25 cellular contexts compared by ENCODE assay signal in genomic region chr7:111509298-111509697, GRCh38. TPM values are rescaled to one million over a fixed set of nuclear protein-coding genes. Genes with fewer than 3 reads are reported as not detected.
DNase-seq lines count a peak whose midpoint lies in the region; ATAC-seq, FAIRE-seq and TF ChIP-seq lines count a peak whose summit lies in the region.
"Had no signal": no experiment of that assay in that cellular context is flagged by ENCODE, and none has a peak within 500 bp of the region (broad histone marks: within the 10 kb centered on the region; RNA-seq: fewer than 3 reads in every experiment).

No MANE protein-coding gene starts in this region.

- H3K9ac ChIP-seq in SK-N-SH = no peak overlapping the region
- H3K9ac ChIP-seq: BLaER1 treated with 17β-estradiol and CSF1 and Interleukin-3, amounts not matched to agents 10 nM and 100 nM; GM23248 had no signal

- peaks cover 0 to 10% (median 0%) of the 10 kb centered on the region in 5 donors for H3K9me3 Mint-ChIP-seq in CD8-positive, alpha-beta memory T cell
- peaks cover 9% of the 10 kb centered on the region for H3K9me3 Mint-ChIP-seq in activated naive CD8-positive, alpha-beta T cell treated with anti-CD3 and anti-CD28 coated beads, Interleukin-2, amount 50 U/mL, for 24 hours
- H3K9me3 Mint-ChIP-seq: CD4-positive, alpha-beta T cell had no signal

- H3K9me3 ChIP-seq in A549 = peaks cover 14% of the 10 kb centered on the region
- no peaks in the 10 kb centered on the region for H3K9me3 ChIP-seq in SK-N-SH
- H3K9me3 ChIP-seq in CD8-positive, alpha-beta memory T cell (ENCODE audit: low read length) = no peaks in the 10 kb centered on the region
- H3K9me3 ChIP-seq: BE2C had no signal

- no peak overlapping the region for H3K4me3 Mint-ChIP-seq in CD8-positive, alpha-beta memory T cell
- no peak overlapping the region for H3K4me3 Mint-ChIP-seq in activated naive CD8-positive, alpha-beta T cell treated with anti-CD3 and anti-CD28 coated beads, Interleukin-2, amount 50 U/mL, for 24 hours
- H3K4me3 Mint-ChIP-seq: CD14-positive monocyte; CD4-positive, alpha-beta T cell had no signal

- no peak for ATAC-seq in A549
- peak; percentile 39 for ATAC-seq in foreskin keratinocyte
- ATAC-seq in activated naive CD8-positive, alpha-beta T cell treated with anti-CD3 and anti-CD28 coated beads, Interleukin-2, amount 50 U/mL, for 24 hours = no peak

- H3K4me2 ChIP-seq in A549 (peak overlapping the region; percentile 13), SK-N-SH (no peak overlapping the region)
- H3K4me2 ChIP-seq: BLaER1 treated with 17β-estradiol and CSF1 and Interleukin-3, amounts not matched to agents 10 nM and 100 nM had no signal

- H2AFZ ChIP-seq in SK-N-SH (ENCODE audit: low read depth) = no peak overlapping the region
- H2AFZ ChIP-seq: GM23248 had no signal

- H3K36me3 Mint-ChIP-seq in CD8-positive, alpha-beta memory T cell = peaks cover 7 to 31% (median 12%) of the 10 kb centered on the region in 3 donors
- H3K36me3 Mint-ChIP-seq in activated naive CD8-positive, alpha-beta T cell treated with anti-CD3 and anti-CD28 coated beads, Interleukin-2, amount 50 U/mL, for 24 hours (ENCODE audit: low read depth) = peaks cover 25% of the 10 kb centered on the region
- H3K36me3 Mint-ChIP-seq: CD14-positive monocyte had no signal

- POLR2A ChIA-PET in A549 (lab: Yijun Ruan, JAX) (interaction anchor here (1.2 kb wide), 1 partner anchor 10 kb away, joined by 4 read pairs; no protein-coding TSS in a partner anchor), SK-N-SH (lab: Yijun Ruan, JAX) (no interaction called here)
- POLR2A ChIA-PET in CD8-positive, alpha-beta memory T cell (lab: Charles Lee) = no interaction called here

- H3K79me2 ChIP-seq in SK-N-SH (ENCODE audit: insufficient read depth) = no peaks in the 10 kb centered on the region

- no peak overlapping the region for H3K4me3 ChIP-seq in A549
- H3K4me3 ChIP-seq in SK-N-SH (ENCODE audit: low read depth in 2 of 2, low read length in 1 of 2) = no peak overlapping the region
- no peak overlapping the region for H3K4me3 ChIP-seq in CD8-positive, alpha-beta memory T cell (ENCODE audit: low read length)
- H3K4me3 ChIP-seq: BLaER1 treated with 17β-estradiol and CSF1 and Interleukin-3, amounts not matched to agents 10 nM and 100 nM; GM23248 had no signal

- H3K27me3 ChIP-seq in SK-N-SH (ENCODE audit: insufficient read depth) (no peaks in the 10 kb centered on the region), foreskin keratinocyte (no peaks in the 10 kb centered on the region)
- no peaks in the 10 kb centered on the region for H3K27me3 ChIP-seq in CD8-positive, alpha-beta memory T cell (ENCODE audit: insufficient read depth, low read length, poor library complexity, severe bottlenecking)
- H3K27me3 ChIP-seq: BE2C; BLaER1 treated with 17β-estradiol and CSF1 and Interleukin-3, amounts not matched to agents 10 nM and 100 nM had no signal

- no peaks in the 10 kb centered on the region for H3F3A ChIP-seq in SK-N-SH (replicated peaks; ENCODE audit: insufficient read depth)

- no peak for TF ChIP-seq CTCF in A549 (IDR thresholded peaks at IDR 0.05)
- no peak for TF ChIP-seq CTCF in SK-N-SH (IDR thresholded peaks at IDR 0.05)
- TF ChIP-seq CTCF in foreskin keratinocyte (conservative IDR thresholded peaks at IDR 0.05) = no peak

- peaks cover 0 to 14% (median 9%) of the 10 kb centered on the region in 3 donors for H3K4me1 Mint-ChIP-seq in CD8-positive, alpha-beta memory T cell
- H3K4me1 Mint-ChIP-seq in activated naive CD8-positive, alpha-beta T cell treated with anti-CD3 and anti-CD28 coated beads, Interleukin-2, amount 50 U/mL, for 24 hours = peaks cover 10% of the 10 kb centered on the region
- H3K4me1 Mint-ChIP-seq: CD14-positive monocyte had no signal

- H3K27ac ChIP-seq in A549 (peak overlapping the region; percentile 50 to 76; a peak in 5 of 6 replicates), SK-N-SH (ENCODE audit: low read depth in 2 of 2, low read length in 1 of 2) (no peak overlapping the region), foreskin keratinocyte (peak overlapping the region; percentile 12)
- H3K27ac ChIP-seq in CD8-positive, alpha-beta memory T cell (ENCODE audit: low read depth, low read length) = no peak overlapping the region
- H3K27ac ChIP-seq: 22Rv1; BLaER1 treated with 17β-estradiol and CSF1 and Interleukin-3, amounts not matched to agents 10 nM and 100 nM; GM23248 had no signal

- no peaks in the 10 kb centered on the region for H4K20me1 ChIP-seq in SK-N-SH (ENCODE audit: insufficient read depth)
- H4K20me1 ChIP-seq: BLaER1 treated with 17β-estradiol and CSF1 and Interleukin-3, amounts not matched to agents 10 nM and 100 nM had no signal

- H3K4me1 ChIP-seq in A549 (peaks cover 26% of the 10 kb centered on the region), SK-N-SH (ENCODE audit: control insufficient read depth in 1 of 2, insufficient read depth in 2 of 2, low read depth in 1 of 2, low read length in 1 of 2) (0 out of 4 replicates have a peak, but pooled peaks cover 0 to 4% of the 10 kb centered on the region in 2 experiments), foreskin keratinocyte (peaks cover 10% of the 10 kb centered on the region)
- no peaks in the 10 kb centered on the region for H3K4me1 ChIP-seq in CD8-positive, alpha-beta memory T cell (ENCODE audit: insufficient read depth, low read length)
- H3K4me1 ChIP-seq: BLaER1 treated with 17β-estradiol and CSF1 and Interleukin-3, amounts not matched to agents 10 nM and 100 nM had no signal

- FAIRE-seq in A549 (lab: Jason Lieb, UNC) = no peak
- FAIRE-seq: GM12892, GM19239, H1 had no signal

- DNase-seq in A549 (ENCODE audit: low read depth in 1 of 2, low spot score in 1 of 2) = no peak
- peak; percentile 46 for DNase-seq in NCI-H69 (lab: John Stamatoyannopoulos, UW)
- no peak for DNase-seq in SK-N-SH
- DNase-seq in foreskin keratinocyte = peak in 1 of 2 donors; percentile 1
- no peak for DNase-seq in DMS114 treated with DMSO at 0.1 percent for 48 hours (lab: John Stamatoyannopoulos, UW; ENCODE audit: unreplicated experiment)
- DNase-seq in CD8-positive, alpha-beta memory T cell = no peak
- no peak for DNase-seq in activated naive CD8-positive, alpha-beta T cell treated with anti-CD3 and anti-CD28 coated beads, Interleukin-2, amount 50 U/mL, for 24 hours
- DNase-seq in NCI-H2107 treated with DMSO at 0.1 percent for 48 hours (lab: John Stamatoyannopoulos, UW; ENCODE audit: unreplicated experiment) = no peak
- DNase-seq: ACHN; AML-193; BE2C; CD4-positive, alpha-beta T cell; COR-L47; DMS79; EL; GF-D8; GM23248; H7; HCEC 1CT had no signal

- H3K9me2 ChIP-seq in SK-N-SH = no peaks in the 10 kb centered on the region

- CTCF ChIA-PET in A549 (lab: Yijun Ruan, JAX) = interaction anchor here (1.1 to 1.4 kb wide), 3 partner anchors 8 to 221 kb away, joined by 3 to 4 read pairs (median 3); no protein-coding TSS in a partner anchor
- CTCF ChIA-PET in SK-N-SH (lab: Yijun Ruan, JAX) = interaction anchor here (1.1 to 2.0 kb wide), 4 partner anchors 10 to 222 kb away, joined by 3 to 9 read pairs (median 4); no protein-coding TSS in a partner anchor
- CTCF ChIA-PET in CD8-positive, alpha-beta memory T cell (lab: Charles Lee) = no interaction called here

- H3K27ac Mint-ChIP-seq in CD8-positive, alpha-beta memory T cell = no peak overlapping the region
- H3K27ac Mint-ChIP-seq in activated naive CD8-positive, alpha-beta T cell treated with anti-CD3 and anti-CD28 coated beads, Interleukin-2, amount 50 U/mL, for 24 hours = no peak overlapping the region
- H3K27ac Mint-ChIP-seq: CD14-positive monocyte; CD4-positive, alpha-beta T cell had no signal

- WGBS in A549 (ENCODE audit: missing lambda C conversion rate) = 72% methylated on average over 1 of the region's 1 CpG
- WGBS in SK-N-SH (ENCODE audit: low lambda C conversion rate) = 88% methylated on average over 1 of the region's 1 CpG

- TF ChIP-seq RAD21 in A549 (conservative IDR thresholded peaks at IDR 0.05 in 1 of 2, IDR thresholded peaks at IDR 0.05 in 1 of 2) = no peak
- no peak for TF ChIP-seq RAD21 in SK-N-SH (IDR thresholded peaks at IDR 0.05; ENCODE audit: low read length)

- TF ChIP-seq POLR2A in A549 (IDR thresholded peaks at IDR 0.05; ENCODE audit: low read length) = no peak

- no peaks in the 10 kb centered on the region for H3K27me3 Mint-ChIP-seq in CD8-positive, alpha-beta memory T cell
- H3K27me3 Mint-ChIP-seq in activated naive CD8-positive, alpha-beta T cell treated with anti-CD3 and anti-CD28 coated beads, Interleukin-2, amount 50 U/mL, for 24 hours = no peaks in the 10 kb centered on the region
- H3K27me3 Mint-ChIP-seq: CD4-positive, alpha-beta T cell had no signal

- H3K36me3 ChIP-seq in SK-N-SH (replicated peaks in 1 of 2; ENCODE audit: control insufficient read depth in 1 of 2, insufficient read depth in 2 of 2, low read length in 1 of 2) = no peaks in the 10 kb centered on the region
- H3K36me3 ChIP-seq in CD8-positive, alpha-beta memory T cell (ENCODE audit: insufficient read depth, low read length) = no peaks in the 10 kb centered on the region
- H3K36me3 ChIP-seq: BE2C; BLaER1 treated with 17β-estradiol and CSF1 and Interleukin-3, amounts not matched to agents 10 nM and 100 nM had no signal

- TF ChIP-seq EP300 in A549 (IDR thresholded peaks at IDR 0.05) (no peak), SK-N-SH (IDR thresholded peaks at IDR 0.05; ENCODE audit: borderline replicate concordance in 1 of 2, low read depth in 1 of 2, low read length in 1 of 2) (no peak)

TF ChIP-seq in A549, 52 proteins besides CTCF, POLR2A, EP300 and RAD21 (continues in another document):
- no peak for TF ChIP-seq JUNB (IDR thresholded peaks at IDR 0.05)

TF ChIP-seq in SK-N-SH, 30 proteins besides CTCF, POLR2A, EP300 and RAD21 (continues in another document):
- no peak for TF ChIP-seq ELF1 (IDR thresholded peaks at IDR 0.05)
- TF ChIP-seq EZH2phosphoT487 (IDR thresholded peaks at IDR 0.05; ENCODE audit: borderline replicate concordance, low read depth) = no peak
- TF ChIP-seq MEF2A (IDR thresholded peaks at IDR 0.05; ENCODE audit: borderline replicate concordance, low read depth) = no peak
- no peak for TF ChIP-seq MXI1 (IDR thresholded peaks at IDR 0.05; ENCODE audit: low read depth, low read length)

RNA-seq across cellular contexts. Expression of gene IMMP2L, which starts 53.0 kb away (rescaled TPM):
- 18.8 and 23.8 TPM in 2 replicates for polyA plus RNA-seq in A549 (2011; rRNA removed)
- polyA plus RNA-seq in A549 (2012; cell fraction: cytosol; rRNA removed) = 6.8 and 13.5 TPM in 2 replicates
- 2.5 and 4.4 TPM in 2 replicates for polyA plus RNA-seq in A549 (2012; cell fraction: nucleus; rRNA removed)
- 10.6 to 16.8 TPM (median 16.1 TPM) in 3 replicates for polyA plus RNA-seq in A549 (2017; fragmentation: RNase III; extraction: RNeasy Plus Mini Kit Qiagen cat#74134 plus additional on column Dnase treatment)
- 15.4 and 25.0 TPM in 2 replicates for polyA minus RNA-seq in A549 (2011; rRNA and poly(A)+ RNA removed)
- polyA plus RNA-seq in SK-N-SH (2012; rRNA removed) = 10.7 and 13.8 TPM in 2 replicates
- 15.1 and 19.4 TPM in 2 replicates for polyA plus RNA-seq in SK-N-SH (2012; cell fraction: cytosol; rRNA removed)
- polyA plus RNA-seq in SK-N-SH (2012; cell fraction: nucleus; rRNA removed) = 14.3 and 21.3 TPM in 2 replicates
- total RNA-seq in foreskin keratinocyte = 9.1 and 11.8 TPM in 2 replicates
- polyA plus RNA-seq in foreskin keratinocyte = 11.2 and 13.3 TPM in 2 replicates
- 10 to 100 TPM; 13.7 to 18.0 TPM for total RNA-seq in CD8-positive, alpha-beta memory T cell
- 23.5 TPM for polyA plus RNA-seq in CD8-positive, alpha-beta memory T cell

Comparison
In these comparisons a context has a peak if more than half of its experiments do, and no peak if none do; other contexts are left out.
1. H3K27ac ChIP-seq: peak in A549 (2 of 2) and foreskin keratinocyte (single experiment); none in SK-N-SH (0 of 2) and CD8-positive, alpha-beta memory T cell (single experiment).
2. Of the 12 proteins assayed by ChIP-seq in both A549 and SK-N-SH: peak only in A549: none; only in SK-N-SH: PBX3; in both: none; in neither: 10; mixed calls (peak in some experiments, not most) for 1.